In the genomic region with DNA sequence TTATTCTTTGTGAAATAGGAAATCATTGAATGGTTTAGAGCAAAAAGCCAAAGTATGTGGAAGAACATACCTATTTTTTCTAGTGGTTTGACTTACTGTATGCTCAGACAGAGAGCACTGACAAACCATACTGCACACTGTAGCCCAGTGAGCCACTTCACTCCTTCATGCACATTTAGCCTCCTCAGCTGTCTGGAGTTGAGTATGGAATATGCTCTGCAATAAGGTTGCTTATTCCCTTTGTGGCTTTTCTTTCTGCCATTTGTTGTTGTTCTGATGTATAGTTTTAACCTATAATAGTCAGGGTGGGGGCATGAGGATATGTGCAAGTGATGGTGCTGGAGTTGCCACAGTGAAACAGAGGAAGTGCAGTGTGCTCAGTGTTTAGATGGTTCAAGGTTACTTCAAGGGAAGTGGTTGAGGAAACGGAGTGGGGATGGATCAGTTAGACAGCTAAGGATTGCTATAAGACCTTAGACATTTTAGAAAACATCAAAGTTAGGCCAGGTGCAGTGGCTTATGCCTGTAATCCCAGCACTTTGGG, we compare ENCODE assay signal across 15 cellular contexts.
DNase-seq lines count a peak whose midpoint lies in the region; ATAC-seq, FAIRE-seq and TF ChIP-seq lines count a peak whose summit lies in the region.
"Had no signal": no experiment of that assay in that cellular context is flagged by ENCODE, and none has a peak within 500 bp of the region (broad histone marks: within the 10 kb centered on the region; RNA-seq: fewer than 3 reads in every experiment).

No MANE protein-coding gene starts in this region.

- FAIRE-seq in GM12891 (lab: Jason Lieb, UNC), result peak; percentile 28
- FAIRE-seq: astrocyte had no signal

- H3K9me3 ChIP-seq in CD4-positive, CD25-positive, alpha-beta regulatory T cell (ENCODE audit: control insufficient read depth in 2 of 2, low read length in 2 of 2), result no peaks in the 10 kb centered on the region
- H3K9me3 ChIP-seq in mucosa of descending colon (no peaks in the 10 kb centered on the region), SJCRH30 (replicated peaks) (no peaks in the 10 kb centered on the region)
- H3K9me3 ChIP-seq: heart left ventricle, testis had no signal

- peaks cover 32% of the 10 kb centered on the region for H3K36me3 Mint-ChIP-seq in CD4-positive, CD25-positive, alpha-beta regulatory T cell
- peaks cover 66% of the 10 kb centered on the region for H3K36me3 Mint-ChIP-seq in activated CD8-positive, alpha-beta T cell treated with anti-CD3 and anti-CD28 coated beads for 36 hours (ENCODE audit: low read depth)

- peaks cover 39% of the 10 kb centered on the region for H3K36me3 ChIP-seq in CD4-positive, CD25-positive, alpha-beta regulatory T cell (ENCODE audit: control insufficient read depth, insufficient read depth, low read length)
- H3K36me3 ChIP-seq in mucosa of descending colon (ENCODE audit: low read depth), result no peaks in the 10 kb centered on the region
- peaks cover 2% of the 10 kb centered on the region for H3K36me3 ChIP-seq in SJCRH30

- no peaks in the 10 kb centered on the region for H3K9me3 Mint-ChIP-seq in CD4-positive, CD25-positive, alpha-beta regulatory T cell
- H3K9me3 Mint-ChIP-seq in activated CD8-positive, alpha-beta T cell treated with anti-CD3 and anti-CD28 coated beads for 36 hours, result peaks cover 7% of the 10 kb centered on the region

- H3K27ac Mint-ChIP-seq in CD4-positive, CD25-positive, alpha-beta regulatory T cell, result peak overlapping the region; percentile 72 to 81 (median 79)
- peak overlapping the region; percentile 84 for H3K27ac Mint-ChIP-seq in activated CD8-positive, alpha-beta T cell treated with anti-CD3 and anti-CD28 coated beads for 36 hours

- no peaks in the 10 kb centered on the region for H3K27me3 ChIP-seq in CD4-positive, CD25-positive, alpha-beta regulatory T cell (ENCODE audit: control insufficient read depth, insufficient read depth, low read length)
- no peaks in the 10 kb centered on the region for H3K27me3 ChIP-seq in SJCRH30
- H3K27me3 ChIP-seq: BLaER1 treated with 17β-estradiol and CSF1 and Interleukin-3, amounts not matched to agents 10 nM and 100 nM; heart left ventricle; testis had no signal

- H3K27me3 Mint-ChIP-seq in CD4-positive, CD25-positive, alpha-beta regulatory T cell, result no peaks in the 10 kb centered on the region
- no peaks in the 10 kb centered on the region for H3K27me3 Mint-ChIP-seq in activated CD8-positive, alpha-beta T cell treated with anti-CD3 and anti-CD28 coated beads for 36 hours
- H3K27me3 Mint-ChIP-seq: progenitor cell of endocrine pancreas had no signal

- TF ChIP-seq CTCF in activated CD8-positive, alpha-beta T cell treated with anti-CD3 and anti-CD28 coated beads for 36 hours (IDR thresholded peaks at IDR 0.05), result no peak
- no peak for TF ChIP-seq CTCF in mucosa of descending colon (IDR thresholded peaks at IDR 0.05)

- TF ChIP-seq POLR2A in GM12891 (IDR thresholded peaks at IDR 0.05; ENCODE audit: low read depth, low read length), result no peak

- peak overlapping the region; percentile 30 for H3K4me3 ChIP-seq in CD4-positive, CD25-positive, alpha-beta regulatory T cell (ENCODE audit: low read depth, low read length)
- H3K4me3 ChIP-seq in mucosa of descending colon, result no peak overlapping the region
- no peak overlapping the region for H3K4me3 ChIP-seq in SJCRH30
- H3K4me3 ChIP-seq: BLaER1 treated with 17β-estradiol and CSF1 and Interleukin-3, amounts not matched to agents 10 nM and 100 nM; heart left ventricle; testis had no signal

- DNase-seq in CD4-positive, CD25-positive, alpha-beta regulatory T cell, result peak in 1 of 3 donors; percentile 79
- DNase-seq in GM12891 (ENCODE audit: insufficient read length, low spot score), result no peak
- DNase-seq in activated CD8-positive, alpha-beta T cell treated with anti-CD3 and anti-CD28 coated beads for 36 hours, result no peak
- no peak for DNase-seq in mucosa of descending colon
- DNase-seq in SJCRH30, result no peak
- DNase-seq in iPS-NIHi11 (ENCODE audit: low spot score), result no peak
- DNase-seq in substantia nigra (lab: John Stamatoyannopoulos, UW), result no peak
- DNase-seq: activated CD8-positive, alpha-beta memory T cell treated with anti-CD3 and anti-CD28 coated beads, Interleukin-2, amount 50 U/mL, for 4 hours; heart left ventricle; kidney glomerular epithelial cell; testis had no signal

- peak overlapping the region; percentile 17 to 57 (median 33) for H3K4me3 Mint-ChIP-seq in CD4-positive, CD25-positive, alpha-beta regulatory T cell
- H3K4me3 Mint-ChIP-seq in activated CD8-positive, alpha-beta T cell treated with anti-CD3 and anti-CD28 coated beads for 36 hours, result no peak overlapping the region

- ATAC-seq in CD4-positive, CD25-positive, alpha-beta regulatory T cell (ENCODE audit: low read depth in 2 of 2), result peak; percentile 61 to 69
- ATAC-seq in activated CD8-positive, alpha-beta T cell treated with anti-CD3 and anti-CD28 coated beads for 36 hours, result peak; percentile 62
- ATAC-seq in mucosa of descending colon (peak; percentile 60), HG02642 (IDR thresholded peaks at IDR 0.05; ENCODE audit: poor library complexity, unreplicated experiment) (no peak)

- POLR2A ChIA-PET in activated CD8-positive, alpha-beta T cell treated with anti-CD3 and anti-CD28 coated beads for 36 hours (lab: Charles Lee), result interaction anchor here (0.6 to 1.3 kb wide), 3 partner anchors 8 to 100 kb away, joined by 3 read pairs; no protein-coding TSS in a partner anchor

- peaks cover 29 to 89% (median 60%) of the 10 kb centered on the region in 4 donors for H3K4me1 Mint-ChIP-seq in CD4-positive, CD25-positive, alpha-beta regulatory T cell
- H3K4me1 Mint-ChIP-seq in activated CD8-positive, alpha-beta T cell treated with anti-CD3 and anti-CD28 coated beads for 36 hours (ENCODE audit: low read depth), result peaks cover 71% of the 10 kb centered on the region

- H3K4me1 ChIP-seq in CD4-positive, CD25-positive, alpha-beta regulatory T cell (ENCODE audit: control insufficient read depth, insufficient read depth, low read length, poor library complexity, severe bottlenecking), result peaks cover 52% of the 10 kb centered on the region
- H3K4me1 ChIP-seq in mucosa of descending colon (ENCODE audit: low read depth) (peaks cover 4% of the 10 kb centered on the region), SJCRH30 (no peaks in the 10 kb centered on the region)
- H3K4me1 ChIP-seq: testis had no signal

- intact Hi-C loops in activated CD8-positive, alpha-beta T cell treated with anti-CD3 and anti-CD28 coated beads for 36 hours (cut with micrococcal nuclease), result no loop called here
- intact Hi-C loops in mucosa of descending colon (cut with DNase I, micrococcal nuclease), result no loop called here

- CTCF ChIA-PET in activated CD8-positive, alpha-beta T cell treated with anti-CD3 and anti-CD28 coated beads for 36 hours (lab: Charles Lee), result interaction anchor here (1.3 to 1.6 kb wide), 2 partner anchors 11 to 18 kb away, joined by 3 to 7 read pairs; no protein-coding TSS in a partner anchor

- H3K27ac ChIP-seq in CD4-positive, CD25-positive, alpha-beta regulatory T cell (ENCODE audit: insufficient read depth, low read length, poor library complexity, severe bottlenecking), result peak overlapping the region; percentile 58
- H3K27ac ChIP-seq in SJCRH30, result no peak overlapping the region
- H3K27ac ChIP-seq in substantia nigra (ENCODE audit: low read depth, low read length, poor library complexity, severe bottlenecking), result no peak overlapping the region
- H3K27ac ChIP-seq: BLaER1 treated with 17β-estradiol and CSF1 and Interleukin-3, amounts not matched to agents 10 nM and 100 nM; heart left ventricle; testis had no signal

TF ChIP-seq in GM12891, 5 proteins besides CTCF, POLR2A, EP300 and RAD21:
- TF ChIP-seq POU2F2 (IDR thresholded peaks at IDR 0.05; ENCODE audit: low read depth, low read length) (no peak), SPI1 (IDR thresholded peaks at IDR 0.05; ENCODE audit: low read depth, low read length) (0 out of 2 replicates have a peak, but pooled peaks have one; percentile 17)
